Comparison of ENCODE assay signal across 8 cellular contexts in genomic region chr20:51497542-51498467, GRCh38. TPM values are rescaled to one million over a fixed set of nuclear protein-coding genes. Genes with fewer than 3 reads are reported as not detected.
DNase-seq lines count a peak whose midpoint lies in the region; ATAC-seq and TF ChIP-seq lines count a peak whose summit lies in the region.

No MANE protein-coding gene starts in this region.

- TF ChIP-seq POLR2A in esophagus muscularis mucosa (IDR thresholded peaks at IDR 0.05; ENCODE audit: low read depth), result no peak

- H3K27ac ChIP-seq in OCI-LY1 (ENCODE audit: low read depth, low read length, poor library complexity, severe bottlenecking) (peak overlapping the region; percentile 92), osteoblast (ENCODE audit: low read depth, low read length) (peak overlapping the region; percentile 21), esophagus muscularis mucosa (replicated peaks in 1 of 4) (peak overlapping the region in 2 of 4 donors; percentile 21 to 48)

- intact Hi-C loops in esophagus muscularis mucosa (cut with DNase I) (no loop called here), posterior vena cava (cut with DNase I) (loop anchor here in 1 of 2 donors (1.0 kb wide), 1 partner anchor 93 kb away; no protein-coding TSS in a partner anchor)

- TF ChIP-seq EP300 in esophagus muscularis mucosa (IDR thresholded peaks at IDR 0.05), result no peak

- ATAC-seq in activated naive CD4-positive, alpha-beta T cell treated with anti-CD3 and anti-CD28 coated beads, Interleukin-2, amount 50 U/mL, for 72 hours, result peak; percentile 50 to 61
- ATAC-seq in HG03460 (IDR thresholded peaks at IDR 0.05; ENCODE audit: unreplicated experiment), result no peak

- TF ChIP-seq CTCF in OCI-LY1 (IDR thresholded peaks at IDR 0.05; ENCODE audit: low read length) (no peak), osteoblast (IDR thresholded peaks at IDR 0.05; ENCODE audit: extremely low read depth, low read depth, low read length) (no peak), esophagus muscularis mucosa (IDR thresholded peaks at IDR 0.05) (no peak)

- peak overlapping the region; percentile 38 for H3K4me2 ChIP-seq in OCI-LY1 (ENCODE audit: low read length)
- H3K4me2 ChIP-seq in osteoblast (ENCODE audit: insufficient read depth, low read length), result peak overlapping the region; percentile 68

- no peaks in the 10 kb centered on the region for H3K27me3 ChIP-seq in OCI-LY1 (ENCODE audit: insufficient read depth, low read length)
- no peaks in the 10 kb centered on the region for H3K27me3 ChIP-seq in osteoblast (ENCODE audit: insufficient read depth, low read length)
- H3K27me3 ChIP-seq in esophagus muscularis mucosa, result no peaks in the 10 kb centered on the region

- H4K20me1 ChIP-seq in OCI-LY1 (ENCODE audit: insufficient read depth, low read length) (no peaks in the 10 kb centered on the region), osteoblast (ENCODE audit: insufficient read depth, low read length) (no peaks in the 10 kb centered on the region)

- H3K27ac Mint-ChIP-seq in activated naive CD4-positive, alpha-beta T cell treated with anti-CD3 and anti-CD28 coated beads, Interleukin-2, amount 50 U/mL, for 72 hours, result peak overlapping the region; percentile 89 to 95

- peak overlapping the region; percentile 43 for H3K9ac ChIP-seq in OCI-LY1 (ENCODE audit: low read length)

- DNase-seq in GM19240 (ENCODE audit: insufficient read length, low spot score) (peak; percentile 54), osteoblast (ENCODE audit: insufficient read length, low spot score, missing footprints) (peak; percentile 95), esophagus muscularis mucosa (ENCODE audit: extremely low spot score) (no peak), posterior vena cava (ENCODE audit: low spot score) (no peak), NCI-H2029 (lab: John Stamatoyannopoulos, UW) (no peak)
- peak; percentile 53 to 83 for DNase-seq in activated naive CD4-positive, alpha-beta T cell treated with anti-CD3 and anti-CD28 coated beads, Interleukin-2, amount 50 U/mL, for 72 hours (ENCODE audit: low spot score in 2 of 2)

- no peaks in the 10 kb centered on the region for H3K9me2 ChIP-seq in OCI-LY1 (ENCODE audit: low read depth, low read length)

- H3K36me3 Mint-ChIP-seq in activated naive CD4-positive, alpha-beta T cell treated with anti-CD3 and anti-CD28 coated beads, Interleukin-2, amount 50 U/mL, for 72 hours, result peaks cover 26 to 56% of the 10 kb centered on the region in 2 donors

- H3K79me2 ChIP-seq in OCI-LY1 (ENCODE audit: insufficient read depth, low read length) (no peaks in the 10 kb centered on the region), osteoblast (ENCODE audit: insufficient read depth, low read length) (no peaks in the 10 kb centered on the region)

- peaks cover 0 to 9% of the 10 kb centered on the region in 2 donors for H3K9me3 Mint-ChIP-seq in activated naive CD4-positive, alpha-beta T cell treated with anti-CD3 and anti-CD28 coated beads, Interleukin-2, amount 50 U/mL, for 72 hours

- no peaks in the 10 kb centered on the region for H3K9me3 ChIP-seq in OCI-LY1 (ENCODE audit: low read length)
- H3K9me3 ChIP-seq in osteoblast (ENCODE audit: low read depth, low read length), result no peaks in the 10 kb centered on the region
- H3K9me3 ChIP-seq in esophagus muscularis mucosa, result no peaks in the 10 kb centered on the region

- H3K4me1 ChIP-seq in OCI-LY1 (ENCODE audit: insufficient read depth, low read length, severe bottlenecking) (peaks cover 91% of the 10 kb centered on the region), osteoblast (ENCODE audit: insufficient read depth, low read length) (peaks cover 13% of the 10 kb centered on the region), esophagus muscularis mucosa (peaks cover 17 to 39% (median 25%) of the 10 kb centered on the region in 4 donors)

- H3K36me3 ChIP-seq in OCI-LY1 (ENCODE audit: insufficient read depth, low read length) (peaks cover 43% of the 10 kb centered on the region), osteoblast (ENCODE audit: insufficient read depth, low read length) (no peaks in the 10 kb centered on the region), esophagus muscularis mucosa (no peaks in the 10 kb centered on the region)

- no peaks in the 10 kb centered on the region for H3F3A ChIP-seq in OCI-LY1 (ENCODE audit: insufficient read depth, low read length)

- WGBS in esophagus muscularis mucosa, result 64% methylated on average over 21 of the region's 21 CpGs

- H2AFZ ChIP-seq in OCI-LY1 (ENCODE audit: low read length) (no peak overlapping the region), osteoblast (ENCODE audit: low read length) (peak overlapping the region; percentile 64)

- H3K4me3 ChIP-seq in OCI-LY1 (ENCODE audit: low read depth, low read length, poor library complexity, severe bottlenecking) (peak overlapping the region; percentile 7), osteoblast (ENCODE audit: insufficient read depth, low read length) (peak overlapping the region; percentile 20), esophagus muscularis mucosa (no peak overlapping the region)

RNA-seq across cellular contexts. Expression of gene NFATC2, which starts 44.7 kb away (rescaled TPM):
- total RNA-seq in activated naive CD4-positive, alpha-beta T cell treated with anti-CD3 and anti-CD28 coated beads, Interleukin-2, amount 50 U/mL, for 72 hours, result 10 to 100 TPM; 29.9 to 39.4 TPM
- total RNA-seq in osteoblast (0.29 and 0.36 TPM in 2 replicates), esophagus muscularis mucosa (10 to 100 TPM in 3 of 4 donors, 1 to 10 TPM in 1; 8.8 to 15.6 (median 13.0) TPM), posterior vena cava (10 to 100 TPM in 1 of 2 donors, 1 to 10 TPM in 1; 4.4 to 11.8 TPM)

Comparison
In these comparisons a context has a peak if more than half of its experiments do, and no peak if none do; other contexts are left out.
1. DNase-seq: peak in GM19240 (single experiment), activated naive CD4-positive, alpha-beta T cell treated with anti-CD3 and anti-CD28 coated beads, Interleukin-2, amount 50 U/mL, for 72 hours (2 of 2) and osteoblast (single experiment); none in esophagus muscularis mucosa (single experiment), posterior vena cava (single experiment) and NCI-H2029 (single experiment).
2. H3K4me3 ChIP-seq: peak in OCI-LY1 (single experiment) and osteoblast (single experiment); none in esophagus muscularis mucosa (0 of 4).